Comparison of ENCODE assay signal across 8 cellular contexts in genomic region chr15:53962646-53963561, GRCh38. TPM values are rescaled to one million over a fixed set of nuclear protein-coding genes. Genes with fewer than 3 reads are reported as not detected.
A peak's percentile ranks its signal among the peaks of the same experiment; 100 is the strongest.
DNase-seq lines count a peak whose midpoint lies in the region; ATAC-seq and TF ChIP-seq lines count a peak whose summit lies in the region.
"Had no signal": no experiment of that assay in that cellular context is flagged by ENCODE, and none has a peak within 500 bp of the region (broad histone marks: within the 10 kb centered on the region; RNA-seq: fewer than 3 reads in every experiment).

No MANE protein-coding gene starts in this region.

- no peak for TF ChIP-seq EP300 in suprapubic skin (IDR thresholded peaks at IDR 0.05)

- CTCF ChIA-PET in activated naive CD4-positive, alpha-beta T cell treated with anti-CD3 and anti-CD28 coated beads, Interleukin-2, amount 10 ng/mL, durations not matched to agents 7 days and 5 days (lab: Charles Lee) = interaction anchor here (1.7 to 1.8 kb wide), 2 partner anchors 1204 to 1206 kb away, joined by 4 to 5 read pairs; no protein-coding TSS in a partner anchor

- ATAC-seq in left colon (peak; percentile 46), HG03095 (IDR thresholded peaks at IDR 0.05; ENCODE audit: unreplicated experiment) (no peak)
- ATAC-seq: stimulated activated effector memory CD8-positive, alpha-beta T cell treated with anti-CD3 and anti-CD28 coated beads, Interleukin-12 subunit alpha, Interleukin-12 subunit beta, amount 100 ng/mL, for 72 hours had no signal

- H3K4me3 ChIP-seq in GM12864 (ENCODE audit: low read depth, low read length) (no peak overlapping the region), KMS-11 (IDR thresholded peaks at IDR 0.05; ENCODE audit: insufficient read depth, low read depth, low read length) (no peak overlapping the region), suprapubic skin (no peak overlapping the region)

- no peak overlapping the region for H3K4me2 ChIP-seq in KMS-11

- TF ChIP-seq CTCF in GM12864 (IDR thresholded peaks at IDR 0.05; ENCODE audit: low read depth, low read length, missing control alignments) (peak; percentile 43), KMS-11 (conservative IDR thresholded peaks at IDR 0.05; ENCODE audit: low read depth, low read length) (peak; percentile 79), suprapubic skin (IDR thresholded peaks at IDR 0.05) (peak in 1 of 2 donors; percentile 15)

- no peaks in the 10 kb centered on the region for H3K9me3 ChIP-seq in suprapubic skin

- H3K27me3 ChIP-seq in KMS-11 (ENCODE audit: insufficient read depth, low read depth) (no peaks in the 10 kb centered on the region), suprapubic skin (no peaks in the 10 kb centered on the region)

- no peak for TF ChIP-seq POLR2A in suprapubic skin (IDR thresholded peaks at IDR 0.05)

- no peak overlapping the region for H3K27ac Mint-ChIP-seq in activated naive CD4-positive, alpha-beta T cell treated with anti-CD3 and anti-CD28 coated beads, Interleukin-2, amount 10 ng/mL, durations not matched to agents 7 days and 5 days
- H3K27ac Mint-ChIP-seq: stimulated activated effector memory CD8-positive, alpha-beta T cell treated with anti-CD3 and anti-CD28 coated beads, Interleukin-12 subunit alpha, Interleukin-12 subunit beta, amount 100 ng/mL, for 72 hours had no signal

- H3K27me3 Mint-ChIP-seq in activated naive CD4-positive, alpha-beta T cell treated with anti-CD3 and anti-CD28 coated beads, Interleukin-2, amount 10 ng/mL, durations not matched to agents 7 days and 5 days = no peaks in the 10 kb centered on the region

- H3K27ac ChIP-seq in KMS-11 (no peak overlapping the region), suprapubic skin (no peak overlapping the region)

- WGBS in suprapubic skin = 31% methylated on average over 4 of the region's 4 CpGs

- H2AFZ ChIP-seq in KMS-11 (ENCODE audit: low read depth) = no peak overlapping the region

- no peaks in the 10 kb centered on the region for H3K9me3 Mint-ChIP-seq in activated naive CD4-positive, alpha-beta T cell treated with anti-CD3 and anti-CD28 coated beads, Interleukin-2, amount 10 ng/mL, durations not matched to agents 7 days and 5 days
- H3K9me3 Mint-ChIP-seq: stimulated activated effector memory CD8-positive, alpha-beta T cell treated with anti-CD3 and anti-CD28 coated beads, Interleukin-12 subunit alpha, Interleukin-12 subunit beta, amount 100 ng/mL, for 72 hours had no signal

- H3K4me1 ChIP-seq in KMS-11 (ENCODE audit: low read depth, poor library complexity, severe bottlenecking) = peaks cover 44% of the 10 kb centered on the region
- no peaks in the 10 kb centered on the region for H3K4me1 ChIP-seq in suprapubic skin

- no peaks in the 10 kb centered on the region for H3K79me2 ChIP-seq in KMS-11 (ENCODE audit: insufficient read depth, low read depth)

- no peaks in the 10 kb centered on the region for H4K20me1 ChIP-seq in KMS-11 (ENCODE audit: insufficient read depth)

- H3K9ac ChIP-seq in KMS-11 = no peak overlapping the region

- no peaks in the 10 kb centered on the region for H3K36me3 Mint-ChIP-seq in activated naive CD4-positive, alpha-beta T cell treated with anti-CD3 and anti-CD28 coated beads, Interleukin-2, amount 10 ng/mL, durations not matched to agents 7 days and 5 days
- H3K36me3 Mint-ChIP-seq: stimulated activated effector memory CD8-positive, alpha-beta T cell treated with anti-CD3 and anti-CD28 coated beads, Interleukin-12 subunit alpha, Interleukin-12 subunit beta, amount 100 ng/mL, for 72 hours had no signal

- DNase-seq in GM12864 (ENCODE audit: low read depth) (no peak), left colon (peak in 1 of 2 donors; percentile 60), ureter (ENCODE audit: low spot score) (peak; percentile 42), suprapubic skin (ENCODE audit: low spot score in 2 of 2) (no peak)
- peak; percentile 29 for DNase-seq in activated naive CD4-positive, alpha-beta T cell treated with anti-CD3 and anti-CD28 coated beads, Interleukin-2, amount 10 ng/mL, durations not matched to agents 7 days and 5 days

- no peaks in the 10 kb centered on the region for H3K36me3 ChIP-seq in KMS-11 (ENCODE audit: insufficient read depth)
- H3K36me3 ChIP-seq in suprapubic skin = no peaks in the 10 kb centered on the region

- H3K4me1 Mint-ChIP-seq in activated naive CD4-positive, alpha-beta T cell treated with anti-CD3 and anti-CD28 coated beads, Interleukin-2, amount 10 ng/mL, durations not matched to agents 7 days and 5 days = no peaks in the 10 kb centered on the region
- H3K4me1 Mint-ChIP-seq: stimulated activated effector memory CD8-positive, alpha-beta T cell treated with anti-CD3 and anti-CD28 coated beads, Interleukin-12 subunit alpha, Interleukin-12 subunit beta, amount 100 ng/mL, for 72 hours had no signal

- H3K4me3 Mint-ChIP-seq in activated naive CD4-positive, alpha-beta T cell treated with anti-CD3 and anti-CD28 coated beads, Interleukin-2, amount 10 ng/mL, durations not matched to agents 7 days and 5 days = no peak overlapping the region
- H3K4me3 Mint-ChIP-seq: stimulated activated effector memory CD8-positive, alpha-beta T cell treated with anti-CD3 and anti-CD28 coated beads, Interleukin-12 subunit alpha, Interleukin-12 subunit beta, amount 100 ng/mL, for 72 hours had no signal

- intact Hi-C loops in left colon (cut with DNase I, micrococcal nuclease) = no loop called here

RNA-seq across cellular contexts. Expression of gene UNC13C, which starts 15.3 kb away (rescaled TPM):
- total RNA-seq in left colon = under 1 TPM in 1 of 2 donors, not detected in 1; 0.28 TPM
- 4.1 TPM for total RNA-seq in ureter
- total RNA-seq in suprapubic skin = under 1 TPM; 0.04 to 0.24 (median 0.22) TPM

Comparison
In these comparisons a context has a peak if more than half of its experiments do, and no peak if none do; other contexts are left out.
1. DNase-seq: peak in activated naive CD4-positive, alpha-beta T cell treated with anti-CD3 and anti-CD28 coated beads, Interleukin-2, amount 10 ng/mL, durations not matched to agents 7 days and 5 days (single experiment) and ureter (single experiment); none in GM12864 (single experiment) and suprapubic skin (0 of 2).